Comparison of ENCODE assay signal across 12 cellular contexts in genomic region chr9:123111427-123111826, GRCh38.
DNase-seq lines count a peak whose midpoint lies in the region; ATAC-seq and TF ChIP-seq lines count a peak whose summit lies in the region.
"Had no signal": no experiment of that assay in that cellular context is flagged by ENCODE, and none has a peak within 500 bp of the region (broad histone marks: within the 10 kb centered on the region; RNA-seq: fewer than 3 reads in every experiment).

No MANE protein-coding gene starts in this region.

- 88% methylated on average over 5 of the region's 5 CpGs for WGBS in hepatocyte (ENCODE audit: low lambda C conversion rate, missing lambda C conversion rate)
- 56 to 75% methylated on average over 4 to 5 of the region's 5 CpGs for WGBS in thyroid gland, 2 donors

- no peaks in the 10 kb centered on the region for H3K36me3 ChIP-seq in hepatocyte (replicated peaks; ENCODE audit: insufficient read depth, low read depth)
- peaks cover 16 to 21% of the 10 kb centered on the region in 2 donors for H3K36me3 ChIP-seq in thyroid gland

- H3K4me3 ChIP-seq in hepatocyte (no peak overlapping the region), thyroid gland (replicated peaks in 1 of 3) (no peak overlapping the region)

- H3K27me3 ChIP-seq in hepatocyte (no peaks in the 10 kb centered on the region), thyroid gland (no peaks in the 10 kb centered on the region)
- H3K27me3 ChIP-seq: BE2C had no signal

- DNase-seq in Right ventricle myocardium inferior (ENCODE audit: missing footprints): no peak
- no peak for DNase-seq in cardiac septum (ENCODE audit: low spot score)
- DNase-seq in activated naive CD8-positive, alpha-beta T cell treated with anti-CD3 and anti-CD28 coated beads for 36 hours: no peak
- no peak for DNase-seq in hepatocyte (ENCODE audit: low spot score)
- DNase-seq in thyroid gland: peak; percentile 56 to 63
- DNase-seq in NCI-H2196 treated with DMSO at 0.1 percent for 48 hours (lab: John Stamatoyannopoulos, UW; ENCODE audit: unreplicated experiment): no peak
- DNase-seq in natural killer cell: no peak
- no peak for DNase-seq in activated T-cell treated with anti-CD3 and anti-CD28 coated beads, Interleukin-2, amount 50 U/mL, for 48 hours
- DNase-seq: activated T-cell treated with anti-CD3 and anti-CD28 coated beads, Interleukin-2, amount 50 U/mL, for 1 hour; HCEC 1CT; NCI-H226 had no signal

- H3K4me2 ChIP-seq in hepatocyte: no peak overlapping the region

- H3K27ac ChIP-seq in hepatocyte (peak overlapping the region; percentile 12), thyroid gland (no peak overlapping the region)

- H3K4me1 Mint-ChIP-seq in activated naive CD8-positive, alpha-beta T cell treated with anti-CD3 and anti-CD28 coated beads for 36 hours: peaks cover 10% of the 10 kb centered on the region
- H3K4me1 Mint-ChIP-seq in natural killer cell: peaks cover 0 to 12% of the 10 kb centered on the region in 2 donors

- H3K9me3 Mint-ChIP-seq in activated naive CD8-positive, alpha-beta T cell treated with anti-CD3 and anti-CD28 coated beads for 36 hours: no peaks in the 10 kb centered on the region
- no peaks in the 10 kb centered on the region for H3K9me3 Mint-ChIP-seq in natural killer cell

- ATAC-seq in Right ventricle myocardium inferior: peak; percentile 51
- no peak for ATAC-seq in natural killer cell

- H3K79me2 ChIP-seq in hepatocyte: no peaks in the 10 kb centered on the region

- H3K4me1 ChIP-seq in hepatocyte (ENCODE audit: insufficient read depth) (peaks cover 10% of the 10 kb centered on the region), thyroid gland (peaks cover 0 to 9% of the 10 kb centered on the region in 2 donors)

- H4K20me1 ChIP-seq in hepatocyte (ENCODE audit: insufficient read depth, poor library complexity, severe bottlenecking): no peaks in the 10 kb centered on the region

- H3K27ac Mint-ChIP-seq in activated naive CD8-positive, alpha-beta T cell treated with anti-CD3 and anti-CD28 coated beads for 36 hours: peak overlapping the region; percentile 46
- no peak overlapping the region for H3K27ac Mint-ChIP-seq in natural killer cell

- H3K27me3 Mint-ChIP-seq in activated naive CD8-positive, alpha-beta T cell treated with anti-CD3 and anti-CD28 coated beads for 36 hours: no peaks in the 10 kb centered on the region
- no peaks in the 10 kb centered on the region for H3K27me3 Mint-ChIP-seq in natural killer cell (ENCODE audit: low read depth in 2 of 2)

- H2AFZ ChIP-seq in hepatocyte: no peak overlapping the region

- TF ChIP-seq POLR2A in thyroid gland (IDR thresholded peaks at IDR 0.05): no peak

- intact Hi-C loops in Right ventricle myocardium inferior (cut with DNase I) (loop anchor here (10.0 kb wide), 1 partner anchor 233 kb away; no protein-coding TSS in a partner anchor), cardiac septum (cut with DNase I) (loop anchor here (10.0 kb wide), 1 partner anchor 233 kb away; no protein-coding TSS in a partner anchor), thyroid gland (cut with DNase I) (no loop called here), natural killer cell (cut with micrococcal nuclease) (no loop called here)

- H3K9me2 ChIP-seq in hepatocyte (replicated peaks; ENCODE audit: insufficient read depth): no peaks in the 10 kb centered on the region

- TF ChIP-seq CTCF in hepatocyte (IDR thresholded peaks at IDR 0.05; ENCODE audit: poor library complexity): no peak
- no peak for TF ChIP-seq CTCF in thyroid gland (IDR thresholded peaks at IDR 0.05)
- TF ChIP-seq CTCF in natural killer cell (IDR thresholded peaks at IDR 0.05): no peak

- peaks cover 3% of the 10 kb centered on the region for H3K36me3 Mint-ChIP-seq in activated naive CD8-positive, alpha-beta T cell treated with anti-CD3 and anti-CD28 coated beads for 36 hours
- no peaks in the 10 kb centered on the region for H3K36me3 Mint-ChIP-seq in natural killer cell

- no peak overlapping the region for H3K4me3 Mint-ChIP-seq in activated naive CD8-positive, alpha-beta T cell treated with anti-CD3 and anti-CD28 coated beads for 36 hours
- no peak overlapping the region for H3K4me3 Mint-ChIP-seq in natural killer cell

- no peaks in the 10 kb centered on the region for H3K9me3 ChIP-seq in hepatocyte (ENCODE audit: low read depth)
- H3K9me3 ChIP-seq in thyroid gland: no peaks in the 10 kb centered on the region
- H3K9me3 ChIP-seq: BE2C had no signal

Comparison
In these comparisons a context has a peak if more than half of its experiments do, and no peak if none do; other contexts are left out.
1. DNase-seq: peak in thyroid gland (2 of 2); none in Right ventricle myocardium inferior (single experiment), cardiac septum (single experiment), activated naive CD8-positive, alpha-beta T cell treated with anti-CD3 and anti-CD28 coated beads for 36 hours (single experiment), hepatocyte (single experiment), NCI-H2196 treated with DMSO at 0.1 percent for 48 hours (single experiment), natural killer cell (single experiment) and activated T-cell treated with anti-CD3 and anti-CD28 coated beads, Interleukin-2, amount 50 U/mL, for 48 hours (0 of 2).
2. intact Hi-C loops: an anchor here in Right ventricle myocardium inferior (10.0 kb wide) and cardiac septum (10.0 kb wide); none called in thyroid gland and natural killer cell.